In genomic region chr4:52051615-52052474, GRCh38 we compare ENCODE assay signal across 1 cellular context.
TF ChIP-seq lines count a peak whose summit lies in the region.

No MANE protein-coding gene starts in this region.

TF ChIP-seq in H1, 55 proteins besides CTCF, POLR2A, EP300 and RAD21:
- TF ChIP-seq CHD7 (IDR thresholded peaks at IDR 0.05; ENCODE audit: insufficient replicate concordance, low read length) = no peak
- no peak for TF ChIP-seq HDAC6 (IDR thresholded peaks at IDR 0.05; ENCODE audit: low read depth, low read length)
- peak; percentile 33 for TF ChIP-seq EZH2 (IDR thresholded peaks at IDR 0.05; ENCODE audit: low read depth, low read length, severe bottlenecking)
- no peak for TF ChIP-seq JUN (IDR thresholded peaks at IDR 0.05; ENCODE audit: low read depth, low read length)
- peak in 1 of 2 experiments; percentile 48; a peak in 1 of 4 replicates for TF ChIP-seq HDAC2 (IDR thresholded peaks at IDR 0.05; ENCODE audit: borderline replicate concordance in 1 of 2, low read depth in 2 of 2, low read length in 2 of 2)
- no peak for TF ChIP-seq CHD2 (IDR thresholded peaks at IDR 0.05; ENCODE audit: low read length)
- TF ChIP-seq ASH2L (IDR thresholded peaks at IDR 0.05; ENCODE audit: low read length) = peak; percentile 75
- TF ChIP-seq USF2 (IDR thresholded peaks at IDR 0.05; ENCODE audit: low read length) = 0 out of 2 replicates have a peak, but pooled peaks have one; percentile 37
- peak; percentile 73 for TF ChIP-seq MAX (IDR thresholded peaks at IDR 0.05)
- TF ChIP-seq KDM4A (IDR thresholded peaks at IDR 0.05; ENCODE audit: low read depth, low read length, severe bottlenecking) = peak; percentile 98
- peak; percentile 88 for TF ChIP-seq SAP30 (IDR thresholded peaks at IDR 0.05; ENCODE audit: insufficient read depth, insufficient replicate concordance, low read length)
- 0 out of 2 replicates have a peak, but pooled peaks have one; percentile 7 for TF ChIP-seq SP1 (IDR thresholded peaks at IDR 0.05; ENCODE audit: low read depth, low read length)
- TF ChIP-seq PHF8 (conservative IDR thresholded peaks at IDR 0.05; ENCODE audit: low read depth, low read length) = peak; percentile 59
- 0 out of 2 replicates have a peak, but pooled peaks have one; percentile 3 for TF ChIP-seq YY1 (IDR thresholded peaks at IDR 0.05; ENCODE audit: low read depth, low read length)
- TF ChIP-seq SP4 (IDR thresholded peaks at IDR 0.05; ENCODE audit: low read length) = no peak
- peak; percentile 64 for TF ChIP-seq E2F6 (IDR thresholded peaks at IDR 0.05)
- peak; percentile 71 for TF ChIP-seq TAF1 (IDR thresholded peaks at IDR 0.05; ENCODE audit: low read depth, low read length)
- TF ChIP-seq SIN3A (conservative IDR thresholded peaks at IDR 0.05 in 1 of 2, IDR thresholded peaks at IDR 0.05 in 1 of 2; ENCODE audit: low read depth in 1 of 2, low read length in 2 of 2) = peak; percentile 90 to 97; a peak in 2 of 4 replicates
- no peak for TF ChIP-seq CTBP2 (IDR thresholded peaks at IDR 0.05; ENCODE audit: borderline replicate concordance, insufficient read depth, insufficient read length, low read length)
- TF ChIP-seq POLR2AphosphoS5 (IDR thresholded peaks at IDR 0.05; ENCODE audit: low read depth, low read length) = peak; percentile 71; the same call in 1 of the 2 replicates
- TF ChIP-seq RBBP5 (IDR thresholded peaks at IDR 0.05; ENCODE audit: borderline replicate concordance, low read depth, low read length) = peak; percentile 88
- no peak for TF ChIP-seq KDM1A (IDR thresholded peaks at IDR 0.05; ENCODE audit: borderline replicate concordance, low read length)
- TF ChIP-seq ATF3 (IDR thresholded peaks at IDR 0.05; ENCODE audit: insufficient read depth, low read depth, low read length) = no peak
- peak; percentile 83 for TF ChIP-seq TBP (IDR thresholded peaks at IDR 0.05; ENCODE audit: low read depth, low read length)
TF ChIP-seq in H1: peak in this region for 16.
